8 cellular contexts compared by ENCODE assay signal in the genomic region with DNA sequence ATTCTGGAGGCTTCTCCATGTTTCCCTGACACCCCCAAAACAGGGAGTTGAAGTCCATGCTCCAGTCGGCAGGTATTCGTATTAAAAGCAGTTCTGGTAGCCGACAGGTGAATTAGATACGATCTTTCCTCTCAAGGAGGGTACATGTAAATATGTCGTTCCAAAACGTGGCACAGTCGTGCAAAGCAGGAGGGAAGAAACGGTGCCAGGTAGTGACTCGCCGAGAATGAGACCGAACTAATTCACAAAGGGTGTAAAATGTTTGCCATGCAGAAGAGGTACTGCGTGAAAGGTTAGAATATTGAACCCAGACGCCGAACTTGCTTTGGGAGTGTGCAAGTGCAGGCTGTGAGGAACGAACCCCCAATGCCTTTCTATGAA. TPM values are rescaled to one million over a fixed set of nuclear protein-coding genes. Genes with fewer than 3 reads are reported as not detected.
DNase-seq lines count a peak whose midpoint lies in the region; ATAC-seq and TF ChIP-seq lines count a peak whose summit lies in the region.

No MANE protein-coding gene starts in this region.

- H3K36me3 ChIP-seq in kidney epithelial cell (ENCODE audit: control insufficient read depth, insufficient read depth, low read length) (no peaks in the 10 kb centered on the region), testis (ENCODE audit: low read depth, missing control alignments) (no peaks in the 10 kb centered on the region)

- no peak for DNase-seq in activated naive CD4-positive, alpha-beta T cell treated with Interleukin-2 at 50 U/mL for 16 hours
- DNase-seq in activated naive CD8-positive, alpha-beta T cell treated with anti-CD3 and anti-CD28 coated beads, Interleukin-2, amount 50 U/mL, for 24 hours, result no peak
- no peak for DNase-seq in kidney epithelial cell (ENCODE audit: low read depth)
- DNase-seq in testis, result no peak
- no peak for DNase-seq in foreskin melanocyte

- H3K9me3 ChIP-seq in testis, result no peaks in the 10 kb centered on the region

- H3K4me3 ChIP-seq in kidney epithelial cell (ENCODE audit: low read depth, low read length) (peak overlapping the region; percentile 79), testis (peak overlapping the region; percentile 80 to 98)

- H3K9me3 Mint-ChIP-seq in activated naive CD4-positive, alpha-beta T cell treated with anti-CD3 and anti-CD28 coated beads, Interleukin-2, amount 50 U/mL, for 24 hours, result no peaks in the 10 kb centered on the region
- H3K9me3 Mint-ChIP-seq in activated naive CD8-positive, alpha-beta T cell treated with anti-CD3 and anti-CD28 coated beads, Interleukin-2, amount 50 U/mL, for 24 hours, result no peaks in the 10 kb centered on the region

- peaks cover 18% of the 10 kb centered on the region for H3K36me3 Mint-ChIP-seq in activated naive CD4-positive, alpha-beta T cell treated with anti-CD3 and anti-CD28 coated beads, Interleukin-2, amount 50 U/mL, for 24 hours
- H3K36me3 Mint-ChIP-seq in activated naive CD8-positive, alpha-beta T cell treated with anti-CD3 and anti-CD28 coated beads, Interleukin-2, amount 50 U/mL, for 24 hours (ENCODE audit: low read depth), result peaks cover 37% of the 10 kb centered on the region

- H3K4me3 Mint-ChIP-seq in activated naive CD4-positive, alpha-beta T cell treated with anti-CD3 and anti-CD28 coated beads, Interleukin-2, amount 50 U/mL, for 24 hours, result peak overlapping the region; percentile 99
- H3K4me3 Mint-ChIP-seq in activated naive CD8-positive, alpha-beta T cell treated with anti-CD3 and anti-CD28 coated beads, Interleukin-2, amount 50 U/mL, for 24 hours, result peak overlapping the region; percentile 96

- intact Hi-C loops in testis (cut with DNase I; ENCODE audit: low total_unique reads), result no loop called here

- no peaks in the 10 kb centered on the region for H3K27me3 Mint-ChIP-seq in activated naive CD4-positive, alpha-beta T cell treated with anti-CD3 and anti-CD28 coated beads, Interleukin-2, amount 50 U/mL, for 24 hours
- H3K27me3 Mint-ChIP-seq in activated naive CD8-positive, alpha-beta T cell treated with anti-CD3 and anti-CD28 coated beads, Interleukin-2, amount 50 U/mL, for 24 hours, result no peaks in the 10 kb centered on the region

- H3K27ac ChIP-seq in testis, result peak overlapping the region; percentile 89 to 94

- TF ChIP-seq POLR2A in testis (IDR thresholded peaks at IDR 0.05), result no peak

- no peaks in the 10 kb centered on the region for H3K27me3 ChIP-seq in kidney epithelial cell (ENCODE audit: control insufficient read depth, insufficient read depth, low read length)
- no peaks in the 10 kb centered on the region for H3K27me3 ChIP-seq in testis

- H3K4me1 Mint-ChIP-seq in activated naive CD4-positive, alpha-beta T cell treated with anti-CD3 and anti-CD28 coated beads, Interleukin-2, amount 50 U/mL, for 24 hours, result peaks cover 33% of the 10 kb centered on the region
- H3K4me1 Mint-ChIP-seq in activated naive CD8-positive, alpha-beta T cell treated with anti-CD3 and anti-CD28 coated beads, Interleukin-2, amount 50 U/mL, for 24 hours, result peaks cover 31% of the 10 kb centered on the region

- TF ChIP-seq CTCF in kidney epithelial cell (IDR thresholded peaks at IDR 0.05; ENCODE audit: insufficient read depth, low read length, poor library complexity, severe bottlenecking) (no peak), testis (IDR thresholded peaks at IDR 0.05) (no peak)

- no peak for ATAC-seq in activated naive CD8-positive, alpha-beta T cell treated with anti-CD3 and anti-CD28 coated beads, Interleukin-2, amount 50 U/mL, for 24 hours
- ATAC-seq in GM21619 (IDR thresholded peaks at IDR 0.05; ENCODE audit: unreplicated experiment) (no peak), GM18870 (IDR thresholded peaks at IDR 0.05; ENCODE audit: unreplicated experiment) (no peak)

- H3K27ac Mint-ChIP-seq in activated naive CD4-positive, alpha-beta T cell treated with anti-CD3 and anti-CD28 coated beads, Interleukin-2, amount 50 U/mL, for 24 hours, result peak overlapping the region; percentile 98
- peak overlapping the region; percentile 98 for H3K27ac Mint-ChIP-seq in activated naive CD8-positive, alpha-beta T cell treated with anti-CD3 and anti-CD28 coated beads, Interleukin-2, amount 50 U/mL, for 24 hours

- peaks cover 17% of the 10 kb centered on the region for H3K4me1 ChIP-seq in testis

- WGBS in testis, 2 donors, result 1% methylated on average over 15 of the region's 15 CpGs

RNA-seq across cellular contexts. Expression of gene EDRF1, which starts 0.5 kb away (rescaled TPM):
- total RNA-seq in kidney epithelial cell (11.8 and 15.2 TPM in 2 replicates), testis (10 to 100 TPM; 93.1 to 95.1 TPM)
- polyA plus RNA-seq in testis (ENCODE audit: insufficient read depth, low read depth, low replicate concordance), result 66.7 TPM

RNA-seq across cellular contexts. Expression of gene TEX36, which starts 37.0 kb away (rescaled TPM):
- total RNA-seq in kidney epithelial cell, result not detected in 2 replicates
- total RNA-seq in testis, result 10 to 100 TPM; 14.9 to 24.6 TPM
- polyA plus RNA-seq in testis (ENCODE audit: insufficient read depth, low read depth, low replicate concordance), result 41.5 TPM

RNA-seq across cellular contexts. Expression of gene MMP21, which starts 55.6 kb away (rescaled TPM):
- 0.07 and 0.08 TPM in 2 replicates for total RNA-seq in kidney epithelial cell
- total RNA-seq in testis, result under 1 TPM; 0.31 to 0.43 TPM
- not detected for polyA plus RNA-seq in testis (ENCODE audit: insufficient read depth, low read depth, low replicate concordance)

Comparison
In these comparisons a context has a peak if more than half of its experiments do, and no peak if none do; other contexts are left out.
1. RNA of gene TEX36, which starts 37.0 kb away (total RNA-seq): 14.9 to 24.6 TPM in testis; not detected in kidney epithelial cell; every median in the first group is over 10 times any median in the second.